In genomic region chr5:172433071-172433470, GRCh38 we compare ENCODE assay signal across 18 cellular contexts. TPM values are rescaled to one million over a fixed set of nuclear protein-coding genes. Genes with fewer than 3 reads are reported as not detected.
DNase-seq lines count a peak whose midpoint lies in the region; ATAC-seq, FAIRE-seq and TF ChIP-seq lines count a peak whose summit lies in the region.
"Had no signal": no experiment of that assay in that cellular context is flagged by ENCODE, and none has a peak within 500 bp of the region (broad histone marks: within the 10 kb centered on the region; RNA-seq: fewer than 3 reads in every experiment).

No MANE protein-coding gene starts in this region.

- no peaks in the 10 kb centered on the region for H3K79me2 ChIP-seq in K562 (ENCODE audit: control insufficient read depth, insufficient read depth, low read length)

- no peaks in the 10 kb centered on the region for H3K9me1 ChIP-seq in K562 (ENCODE audit: control insufficient read depth, insufficient read depth, low read length)

- DNase-seq in adrenal gland (no peak), K562 (ENCODE audit: extremely low read depth in 1 of 4, low spot score in 3 of 4) (no peak), tibial nerve (ENCODE audit: low spot score in 2 of 2) (no peak), kidney glomerular epithelial cell (lab: John Stamatoyannopoulos, UW) (no peak), NCI-H1105 treated with DMSO at 0.1 percent for 48 hours (lab: John Stamatoyannopoulos, UW) (no peak)
- no peak for DNase-seq in activated naive CD4-positive, alpha-beta T cell treated with Interleukin-2 at 50 U/mL for 16 hours
- DNase-seq: C1 segment of cervical spinal cord; Calu3; CD4-positive, alpha-beta memory T cell; COR-L47; DMS53; DMS79 treated with DMSO at 0.1 percent for 48 hours; GF-D8; H9 had no signal

- H3K36me3 ChIP-seq in adrenal gland (replicated peaks in 1 of 2) = no peaks in the 10 kb centered on the region
- H3K36me3 ChIP-seq in K562 (ENCODE audit: control insufficient read depth, insufficient read depth, low read length) = no peaks in the 10 kb centered on the region
- H3K36me3 ChIP-seq in tibial nerve = no peaks in the 10 kb centered on the region

- no peak overlapping the region for H3K4me2 ChIP-seq in K562 (ENCODE audit: insufficient read depth, low read length)
- H3K4me2 ChIP-seq: GM23338 had no signal

- 0 out of 2 replicates have a peak, but pooled peaks cover 5% of the 10 kb centered on the region for H4K20me1 ChIP-seq in K562 (replicated peaks; ENCODE audit: control insufficient read depth, insufficient read depth, low read length)

- no peak overlapping the region for H3K9ac ChIP-seq in K562 (ENCODE audit: insufficient read depth in 1 of 2, low read depth in 2 of 2, low read length in 2 of 2)

- H3K4me3 ChIP-seq in adrenal gland = no peak overlapping the region
- no peak overlapping the region for H3K4me3 ChIP-seq in K562
- no peak overlapping the region for H3K4me3 ChIP-seq in tibial nerve
- H3K4me3 ChIP-seq: GM23338 had no signal

- TF ChIP-seq CTCF in adrenal gland (IDR thresholded peaks at IDR 0.05) (no peak), K562 (IDR thresholded peaks at IDR 0.05 in 2 of 3, conservative IDR thresholded peaks at IDR 0.05 in 1 of 3; ENCODE audit: insufficient read depth in 2 of 3, low read depth in 1 of 3, low read length in 3 of 3) (no peak), tibial nerve (IDR thresholded peaks at IDR 0.05) (no peak)

- POLR2A ChIA-PET in K562 (lab: Yijun Ruan, JAX) = interaction anchor here (0.5 to 0.8 kb wide), 2 partner anchors 8 to 14 kb away, joined by 3 read pairs; no protein-coding TSS in a partner anchor

- no TSS peak for BruUV-seq in K562 (replicated peaks; lab: Mats Ljungman, UMichigan)

- ATAC-seq in K562 = no peak
- ATAC-seq: GM23338, HCT116 had no signal

- TF ChIP-seq RAD21 in K562 (CRISPR knock-in tag; conservative IDR thresholded peaks at IDR 0.05 in 1 of 2, IDR thresholded peaks at IDR 0.05 in 1 of 2) = no peak

- WGBS in adrenal gland, 4 donors = 79 to 96% (median 89%) methylated on average over 3 of the region's 3 CpGs
- WGBS in K562 (ENCODE audit: insufficient coverage, low coverage, missing lambda C conversion rate) = 0% methylated on average over 3 of the region's 3 CpGs
- 81 to 82% methylated on average over 3 of the region's 3 CpGs for WGBS in tibial nerve, 2 donors

- CTCF ChIA-PET in K562 (lab: Yijun Ruan, JAX; ENCODE audit: low intra/inter-chr PET ratio) = no interaction called here

- H2AFZ ChIP-seq in K562 (ENCODE audit: low read depth, low read length) = no peak overlapping the region
- H2AFZ ChIP-seq: GM23338 had no signal

- TF ChIP-seq POLR2A in adrenal gland (IDR thresholded peaks at IDR 0.05) (no peak), K562 (conservative IDR thresholded peaks at IDR 0.05) (no peak), tibial nerve (IDR thresholded peaks at IDR 0.05) (no peak)

- TF ChIP-seq EP300 in K562 (IDR thresholded peaks at IDR 0.05; ENCODE audit: low read length) = no peak
- TF ChIP-seq EP300 in tibial nerve (IDR thresholded peaks at IDR 0.05) = no peak

- no peaks in the 10 kb centered on the region for H3K27me3 ChIP-seq in adrenal gland
- H3K27me3 ChIP-seq in K562 (ENCODE audit: control insufficient read depth in 2 of 2, insufficient read depth in 2 of 2, low read length in 2 of 2) = peaks cover 26 to 75% of the 10 kb centered on the region in 2 experiments
- H3K27me3 ChIP-seq in tibial nerve = no peaks in the 10 kb centered on the region

- H3K27ac ChIP-seq in adrenal gland (peak overlapping the region in 3 of 5 donors; percentile 4 to 38 (median 21)), K562 (ENCODE audit: extremely low read depth, low read depth, low read length) (no peak overlapping the region), tibial nerve (peak overlapping the region in 3 of 4 donors; percentile 48 to 97 (median 93))

- FAIRE-seq in K562 (lab: Jason Lieb, UNC) = no peak
- FAIRE-seq: GM12891, GM18507 had no signal

- in situ Hi-C loops in K562 (cut with MboI) = no loop called here

- H3K4me1 ChIP-seq in adrenal gland (replicated peaks in 1 of 2) (peaks cover 31 to 56% of the 10 kb centered on the region in 2 donors), K562 (replicated peaks in 1 of 2; ENCODE audit: control insufficient read depth in 2 of 2, insufficient read depth in 2 of 2, low read length in 2 of 2) (peaks cover 0 to 6% of the 10 kb centered on the region in 2 experiments; a peak in 3 of 5 replicates), tibial nerve (peaks cover 0 to 98% (median 70%) of the 10 kb centered on the region in 4 donors)

- no peaks in the 10 kb centered on the region for H3K9me3 ChIP-seq in adrenal gland (replicated peaks in 1 of 3)
- H3K9me3 ChIP-seq in K562 (replicated peaks; ENCODE audit: control insufficient read depth, insufficient read depth, low read depth, low read length) = no peaks in the 10 kb centered on the region
- no peaks in the 10 kb centered on the region for H3K9me3 ChIP-seq in tibial nerve

- intact Hi-C loops in adrenal gland (cut with DNase I) = no loop called here
- intact Hi-C loops in K562 (cut with micrococcal nuclease) = no loop called here

TF ChIP-seq in K562, 482 proteins besides CTCF, POLR2A, EP300 and RAD21:
- TF ChIP-seq TAF9B (IDR thresholded peaks at IDR 0.05; ENCODE audit: partially characterized antibody) = no peak
- no peak for TF ChIP-seq TAF15 (IDR thresholded peaks at IDR 0.05; ENCODE audit: low read depth, low read length)
- TF ChIP-seq BHLHE40 (IDR thresholded peaks at IDR 0.05; ENCODE audit: low read length) = 0 out of 2 replicates have a peak, but pooled peaks have one; percentile 7
- TF ChIP-seq FOXJ2 (tag; IDR thresholded peaks at IDR 0.05) = peak; percentile 70
- TF ChIP-seq MAFG (tag; conservative IDR thresholded peaks at IDR 0.05) = 0 out of 2 replicates have a peak, but pooled peaks have one; percentile 14
- no peak for TF ChIP-seq FOXJ3 (CRISPR knock-in tag; IDR thresholded peaks at IDR 0.05)
- peak; percentile 11; the same call in 1 of the 2 replicates for TF ChIP-seq NFE2 (IDR thresholded peaks at IDR 0.05; ENCODE audit: low read depth)

RNA-seq across cellular contexts. Expression of gene SH3PXD2B, which starts 21.3 kb away (rescaled TPM):
- total RNA-seq in adrenal gland (100 to 1,000 TPM in 1 of 8 donors, 10 to 100 TPM in 7; 41.1 to 111 (median 64.7) TPM), K562 (2014; rRNA removed) (0.12 and 0.41 TPM in 2 replicates), K562 (2014; rRNA removed; fragmentation: Illumina TruSeq; extraction: Trizol) (0.04 and 0.10 TPM in 2 replicates), K562 (2015; rRNA removed; fragmentation: Illumina TruSeq; extraction: Trizol) (0.29 and 0.34 TPM in 2 replicates), K562 (2021) (0.49 and 0.66 TPM in 2 replicates), tibial nerve (10 to 100 TPM; 27.8 to 52.6 (median 44.4) TPM)
- polyA plus RNA-seq in adrenal gland (10 to 100 TPM; 15.2 to 37.9 (median 28.4) TPM), K562 (2011; rRNA removed) (0.07 TPM in 2 replicates), K562 (2014; fragmentation: Illumina TruSeq; extraction: Trizol) (0.19 and 0.28 TPM in 2 replicates), K562 (2014; fragmentation: Nextera tagmentation; extraction: Ambion mirVana) (under 1 TPM; 0.11 to 0.17 TPM), K562 (2014; rRNA removed) (0.13 and 0.21 TPM in 2 replicates)
- 0.21 and 0.25 TPM in 2 replicates for total RNA-seq in K562 (2011; cell fraction: chromatin; rRNA removed; ENCODE audit: low replicate concordance)
- total RNA-seq in K562 (2011; cell fraction: nucleolus; rRNA removed) = 0.17 and 0.26 TPM in 2 replicates
- total RNA-seq in K562 (2011; cell fraction: nucleoplasm; rRNA removed) = 0.08 and 0.44 TPM in 2 replicates
- 0.01 and 0.72 TPM in 2 replicates for polyA plus RNA-seq in K562 (2011; cell fraction: cytosol; rRNA removed)
- polyA plus RNA-seq in K562 (2011; cell fraction: nucleus; rRNA removed) = 0.07 and 0.09 TPM in 2 replicates
- polyA plus RNA-seq in K562 (2012) = 0.35 and 0.53 TPM in 2 replicates
- polyA minus RNA-seq in K562 (2011; rRNA and poly(A)+ RNA removed) = 0.12 TPM in 1 of 2 replicates, not detected in the other
- polyA minus RNA-seq in K562 (2011; cell fraction: cytosol; rRNA and poly(A)+ RNA removed) = 0.76 TPM in 1 of 2 replicates, not detected in the other
- polyA minus RNA-seq in K562 (2011; cell fraction: nucleus; rRNA and poly(A)+ RNA removed) = 0.11 and 0.13 TPM in 2 replicates
- polyA plus RNA-seq: CD4-positive, alpha-beta memory T cell had no signal

Comparison
In these comparisons a context has a peak if more than half of its experiments do, and no peak if none do; other contexts are left out.
1. RNA of gene SH3PXD2B, which starts 21.3 kb away (total RNA-seq): 41.1 to 111 TPM in adrenal gland and 27.8 to 52.6 TPM in tibial nerve; 0.04 to 0.66 TPM in K562; every median in the first group is over 10 times any median in the second.